Comparison of ENCODE assay signal across 9 cellular contexts in genomic region chr15:76737573-76737972, GRCh38.
"Had no signal": no experiment of that assay in that cellular context is flagged by ENCODE, and none has a peak within 500 bp of the region (broad histone marks: within the 10 kb centered on the region; RNA-seq: fewer than 3 reads in every experiment).

No MANE protein-coding gene starts in this region.

- H3K27me3 Mint-ChIP-seq: IgD-negative memory B cell had no signal

- H3K9ac ChIP-seq: GM23248 had no signal

- H3K4me3 Mint-ChIP-seq: HFFc6, IgD-negative memory B cell had no signal

- H3K27ac ChIP-seq: GM23248, HL-60 had no signal

- H3K4me3 ChIP-seq: GM23248, HAP-1 had no signal

- H2AFZ ChIP-seq: GM23248 had no signal

- DNase-seq: GM23248, GOT3, H7, HFFc6, KG1 had no signal

- H3K36me3 ChIP-seq: HAP-1 had no signal

- H3K4me1 ChIP-seq: HAP-1 had no signal

- H3K9me3 Mint-ChIP-seq: HFFc6, IgD-negative memory B cell had no signal

- H3K9me3 ChIP-seq: HAP-1 had no signal

- ATAC-seq: HCT116 had no signal

- H3K27ac Mint-ChIP-seq: HFFc6, IgD-negative memory B cell had no signal
